In genomic region chrX:13620202-13620601, GRCh38 we compare ENCODE assay signal across 1 cellular context.
TF ChIP-seq lines count a peak whose summit lies in the region.

No MANE protein-coding gene starts in this region.

TF ChIP-seq in WTC11, 78 proteins besides CTCF, POLR2A, EP300 and RAD21 (continued from another document):
- TF ChIP-seq, protein P1, sequence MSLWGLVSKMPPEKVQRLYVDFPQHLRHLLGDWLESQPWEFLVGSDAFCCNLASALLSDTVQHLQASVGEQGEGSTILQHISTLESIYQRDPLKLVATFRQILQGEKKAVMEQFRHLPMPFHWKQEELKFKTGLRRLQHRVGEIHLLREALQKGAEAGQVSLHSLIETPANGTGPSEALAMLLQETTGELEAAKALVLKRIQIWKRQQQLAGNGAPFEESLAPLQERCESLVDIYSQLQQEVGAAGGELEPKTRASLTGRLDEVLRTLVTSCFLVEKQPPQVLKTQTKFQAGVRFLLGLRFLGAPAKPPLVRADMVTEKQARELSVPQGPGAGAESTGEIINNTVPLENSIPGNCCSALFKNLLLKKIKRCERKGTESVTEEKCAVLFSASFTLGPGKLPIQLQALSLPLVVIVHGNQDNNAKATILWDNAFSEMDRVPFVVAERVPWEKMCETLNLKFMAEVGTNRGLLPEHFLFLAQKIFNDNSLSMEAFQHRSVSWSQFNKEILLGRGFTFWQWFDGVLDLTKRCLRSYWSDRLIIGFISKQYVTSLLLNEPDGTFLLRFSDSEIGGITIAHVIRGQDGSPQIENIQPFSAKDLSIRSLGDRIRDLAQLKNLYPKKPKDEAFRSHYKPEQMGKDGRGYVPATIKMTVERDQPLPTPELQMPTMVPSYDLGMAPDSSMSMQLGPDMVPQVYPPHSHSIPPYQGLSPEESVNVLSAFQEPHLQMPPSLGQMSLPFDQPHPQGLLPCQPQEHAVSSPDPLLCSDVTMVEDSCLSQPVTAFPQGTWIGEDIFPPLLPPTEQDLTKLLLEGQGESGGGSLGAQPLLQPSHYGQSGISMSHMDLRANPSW (CRISPR knock-in tag; conservative IDR thresholded peaks at IDR 0.05; ENCODE audit: low read depth) = no peak
- TF ChIP-seq, protein P2, sequence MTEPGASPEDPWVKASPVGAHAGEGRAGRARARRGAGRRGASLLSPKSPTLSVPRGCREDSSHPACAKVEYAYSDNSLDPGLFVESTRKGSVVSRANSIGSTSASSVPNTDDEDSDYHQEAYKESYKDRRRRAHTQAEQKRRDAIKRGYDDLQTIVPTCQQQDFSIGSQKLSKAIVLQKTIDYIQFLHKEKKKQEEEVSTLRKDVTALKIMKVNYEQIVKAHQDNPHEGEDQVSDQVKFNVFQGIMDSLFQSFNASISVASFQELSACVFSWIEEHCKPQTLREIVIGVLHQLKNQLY (CRISPR knock-in tag; IDR thresholded peaks at IDR 0.05) = no peak
- TF ChIP-seq ZNF425 (CRISPR knock-in tag; conservative IDR thresholded peaks at IDR 0.05) (no peak), ZNF219 (CRISPR knock-in tag; IDR thresholded peaks at IDR 0.05; ENCODE audit: borderline replicate concordance) (no peak), SP1 (CRISPR knock-in tag; conservative IDR thresholded peaks at IDR 0.05) (no peak), FOXK1 (CRISPR knock-in tag; IDR thresholded peaks at IDR 0.05) (no peak), ATF6 (CRISPR knock-in tag; IDR thresholded peaks at IDR 0.05) (no peak), GABPB1 (CRISPR knock-in tag; IDR thresholded peaks at IDR 0.05) (no peak), USF1 (CRISPR knock-in tag; IDR thresholded peaks at IDR 0.05) (no peak)
